Comparison of ENCODE assay signal across 8 cellular contexts in genomic region chr1:77888071-77888428, GRCh38. TPM values are rescaled to one million over a fixed set of nuclear protein-coding genes. Genes with fewer than 3 reads are reported as not detected.
A peak's percentile ranks its signal among the peaks of the same experiment; 100 is the strongest.
DNase-seq lines count a peak whose midpoint lies in the region; ATAC-seq and TF ChIP-seq lines count a peak whose summit lies in the region.

No MANE protein-coding gene starts in this region.

- H3K27me3 Mint-ChIP-seq in CD4-positive, alpha-beta T cell, result peaks cover 29% of the 10 kb centered on the region

- no peak overlapping the region for H3K27ac Mint-ChIP-seq in CD4-positive, alpha-beta T cell

- H3K4me3 ChIP-seq in brain microvascular endothelial cell (ENCODE audit: low read depth, low read length) (peak overlapping the region; percentile 93), stomach (peak overlapping the region; percentile 76 to 90 (median 78))

- no peak overlapping the region for H3K27ac ChIP-seq in CD4-positive, alpha-beta T cell (ENCODE audit: low read depth, low read length)
- peak overlapping the region; percentile 90 for H3K27ac ChIP-seq in brain microvascular endothelial cell
- H3K27ac ChIP-seq in stomach, result peak overlapping the region; percentile 81 to 95 (median 92)

- H3K4me1 Mint-ChIP-seq in CD4-positive, alpha-beta T cell (ENCODE audit: low read depth), result peaks cover 9% of the 10 kb centered on the region

- no peak for TF ChIP-seq POLR2A in stomach (IDR thresholded peaks at IDR 0.05)

- H3K9me3 ChIP-seq in CD4-positive, alpha-beta T cell (ENCODE audit: control insufficient read depth, low read length), result no peaks in the 10 kb centered on the region
- no peaks in the 10 kb centered on the region for H3K9me3 ChIP-seq in stomach

- no peaks in the 10 kb centered on the region for H3K36me3 Mint-ChIP-seq in CD4-positive, alpha-beta T cell (ENCODE audit: low read depth)

- in situ Hi-C loops in brain microvascular endothelial cell (cut with HindIII; ENCODE audit: low pct_ligation_motif_present, low sequenced_read_pairs), result no loop called here

- no peak for TF ChIP-seq EP300 in stomach (IDR thresholded peaks at IDR 0.05)

- peak overlapping the region; percentile 74 for H3K4me3 Mint-ChIP-seq in CD4-positive, alpha-beta T cell

- DNase-seq in CD4-positive, alpha-beta T cell, result no peak
- peak; percentile 20 for DNase-seq in HS-5 (ENCODE audit: low read depth)
- peak; percentile 53 for DNase-seq in brain microvascular endothelial cell
- DNase-seq in kidney glomerular epithelial cell (lab: John Stamatoyannopoulos, UW), result peak; percentile 16
- DNase-seq in stomach, result no peak
- DNase-seq in stimulated activated CD4-positive, alpha-beta T cell treated with anti-CD3 and anti-CD28 coated beads, Interleukin-4, amount 100 ng/mL, for 4 hours, result no peak
- no peak for DNase-seq in DMS53 (lab: John Stamatoyannopoulos, UW)

- H3K36me3 ChIP-seq in brain microvascular endothelial cell (replicated peaks), result peaks cover 3% of the 10 kb centered on the region
- H3K36me3 ChIP-seq in stomach, result peaks cover 0 to 2% (median 0%) of the 10 kb centered on the region in 4 donors

- H3K4me1 ChIP-seq in stomach, result peaks cover 4 to 27% (median 12%) of the 10 kb centered on the region in 4 donors

- CTCF ChIA-PET in CD4-positive, alpha-beta T cell (lab: Charles Lee), result no interaction called here

- POLR2A ChIA-PET in CD4-positive, alpha-beta T cell (lab: Charles Lee), result no interaction called here

- H3K9me3 Mint-ChIP-seq in CD4-positive, alpha-beta T cell, result peaks cover 5% of the 10 kb centered on the region

- TF ChIP-seq CTCF in CD4-positive, alpha-beta T cell (IDR thresholded peaks at IDR 0.05), result no peak
- TF ChIP-seq CTCF in brain microvascular endothelial cell (IDR thresholded peaks at IDR 0.05; ENCODE audit: low read depth, low read length, missing control alignments), result peak; percentile 46
- TF ChIP-seq CTCF in stomach (IDR thresholded peaks at IDR 0.05), result no peak

- 10 to 29% (median 14%) methylated on average over 8 to 11 of the region's 11 CpGs for WGBS in stomach, 5 donors

- no peak for ATAC-seq in CD4-positive, alpha-beta T cell (ENCODE audit: poor library complexity)
- ATAC-seq in GM18867 (IDR thresholded peaks at IDR 0.05; ENCODE audit: unreplicated experiment), result no peak

- peaks cover 12% of the 10 kb centered on the region for H3K27me3 ChIP-seq in CD4-positive, alpha-beta T cell (ENCODE audit: control insufficient read depth, insufficient read depth, low read length)
- H3K27me3 ChIP-seq in brain microvascular endothelial cell (replicated peaks) (no peaks in the 10 kb centered on the region), stomach (peaks cover 0 to 10% (median 4%) of the 10 kb centered on the region in 3 donors)

- intact Hi-C loops in CD4-positive, alpha-beta T cell (cut with DNase I, micrococcal nuclease), result no loop called here
- intact Hi-C loops in stomach (cut with DNase I; ENCODE audit: low total_unique reads), result no loop called here

RNA-seq across cellular contexts. Expression of gene NEXN, which starts 0.4 kb away (rescaled TPM):
- under 1 TPM in 1 of 2 experiments, not detected in 1; 0.25 TPM for total RNA-seq in CD4-positive, alpha-beta T cell
- 10 to 100 TPM; 26.6 to 64.3 (median 45.9) TPM for total RNA-seq in stomach
- 10 to 100 TPM; 12.7 to 18.7 (median 15.5) TPM for polyA plus RNA-seq in stomach

Comparison
In these comparisons a context has a peak if more than half of its experiments do, and no peak if none do; other contexts are left out.
1. DNase-seq: peak in HS-5 (single experiment), brain microvascular endothelial cell (single experiment) and kidney glomerular epithelial cell (single experiment); none in CD4-positive, alpha-beta T cell (0 of 10), stomach (single experiment), stimulated activated CD4-positive, alpha-beta T cell treated with anti-CD3 and anti-CD28 coated beads, Interleukin-4, amount 100 ng/mL, for 4 hours (0 of 2) and DMS53 (single experiment).
2. RNA of gene NEXN, which starts 0.4 kb away (total RNA-seq): 26.6 to 64.3 TPM in stomach; 0.25 TPM in CD4-positive, alpha-beta T cell; every median in the first group is over 10 times any median in the second.